ENCODE assay signal across 1 cellular context in genomic region chr13:52159159-52159982, GRCh38.
TF ChIP-seq lines count a peak whose summit lies in the region.

A gene with protein sequence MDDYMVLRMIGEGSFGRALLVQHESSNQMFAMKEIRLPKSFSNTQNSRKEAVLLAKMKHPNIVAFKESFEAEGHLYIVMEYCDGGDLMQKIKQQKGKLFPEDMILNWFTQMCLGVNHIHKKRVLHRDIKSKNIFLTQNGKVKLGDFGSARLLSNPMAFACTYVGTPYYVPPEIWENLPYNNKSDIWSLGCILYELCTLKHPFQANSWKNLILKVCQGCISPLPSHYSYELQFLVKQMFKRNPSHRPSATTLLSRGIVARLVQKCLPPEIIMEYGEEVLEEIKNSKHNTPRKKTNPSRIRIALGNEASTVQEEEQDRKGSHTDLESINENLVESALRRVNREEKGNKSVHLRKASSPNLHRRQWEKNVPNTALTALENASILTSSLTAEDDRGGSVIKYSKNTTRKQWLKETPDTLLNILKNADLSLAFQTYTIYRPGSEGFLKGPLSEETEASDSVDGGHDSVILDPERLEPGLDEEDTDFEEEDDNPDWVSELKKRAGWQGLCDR (minus strand): TSS chr13:52159597. CDS start chr13:52156191, 3,406 bp downstream.

TF ChIP-seq in GM12878, 131 proteins besides CTCF, POLR2A, EP300 and RAD21 (continued from another document and continues in another):
- TF ChIP-seq PRDM15 (CRISPR knock-in tag; IDR thresholded peaks at IDR 0.05) (no peak), ZNF24 (IDR thresholded peaks at IDR 0.05) (no peak), ZZZ3 (IDR thresholded peaks at IDR 0.05; ENCODE audit: control insufficient read depth, insufficient read length, low read depth) (no peak), NR2C1 (IDR thresholded peaks at IDR 0.05) (no peak), KLF5 (IDR thresholded peaks at IDR 0.05; ENCODE audit: partially characterized antibody) (no peak), BCL3 (IDR thresholded peaks at IDR 0.05; ENCODE audit: borderline replicate concordance, insufficient read depth, low read depth, low read length, poor library complexity, severe bottlenecking) (no peak), HDAC2 (IDR thresholded peaks at IDR 0.05) (no peak), NR2F1 (conservative IDR thresholded peaks at IDR 0.05) (peak; percentile 77), MEF2A (IDR thresholded peaks at IDR 0.05; ENCODE audit: insufficient read depth, low read depth, low read length) (no peak), POU2F2 (IDR thresholded peaks at IDR 0.05; ENCODE audit: borderline replicate concordance, low read depth, low read length) (no peak), SP1 (IDR thresholded peaks at IDR 0.05; ENCODE audit: low read depth, low read length) (no peak), SPI1 (IDR thresholded peaks at IDR 0.05; ENCODE audit: borderline replicate concordance, insufficient read depth, low read depth, low read length) (no peak), ZBTB33 (IDR thresholded peaks at IDR 0.05) (no peak), SREBF2 (IDR thresholded peaks at IDR 0.05; ENCODE audit: low read length) (no peak), MXI1 (IDR thresholded peaks at IDR 0.05; ENCODE audit: low read depth, low read length) (no peak), SMAD5 (IDR thresholded peaks at IDR 0.05; ENCODE audit: low read depth) (no peak), NKRF (conservative IDR thresholded peaks at IDR 0.05) (peak; percentile 49), MTA2 (IDR thresholded peaks at IDR 0.05; ENCODE audit: low read depth) (peak; percentile 11; the same call in 1 of the 2 replicates), CHD2 (IDR thresholded peaks at IDR 0.05; ENCODE audit: borderline replicate concordance, low read depth, low read length) (no peak), MLLT1 (IDR thresholded peaks at IDR 0.05) (no peak), EZH2 (IDR thresholded peaks at IDR 0.05; ENCODE audit: borderline replicate concordance, control insufficient read depth, low read depth, low read length) (no peak), EGR1 (IDR thresholded peaks at IDR 0.05; ENCODE audit: borderline replicate concordance in 1 of 2, low read depth in 2 of 2, low read length in 2 of 2) (no peak), NR2C2 (IDR thresholded peaks at IDR 0.05; ENCODE audit: borderline replicate concordance, control insufficient read depth, insufficient read length, low read depth) (no peak), WRNIP1 (IDR thresholded peaks at IDR 0.05; ENCODE audit: borderline replicate concordance, low read depth, low read length) (no peak), TAF1 (IDR thresholded peaks at IDR 0.05; ENCODE audit: borderline replicate concordance, low read depth, low read length) (no peak), MYB (IDR thresholded peaks at IDR 0.05; ENCODE audit: borderline replicate concordance, low read depth, low read length) (0 out of 2 replicates have a peak, but pooled peaks have one; percentile 11), SUPT20H (IDR thresholded peaks at IDR 0.05; ENCODE audit: borderline replicate concordance, control insufficient read depth, low read depth, low read length) (no peak), FOS (IDR thresholded peaks at IDR 0.05; ENCODE audit: borderline replicate concordance, extremely low read depth, insufficient read length) (no peak), IRF4 (IDR thresholded peaks at IDR 0.05; ENCODE audit: low read depth, low read length) (no peak), SREBF1 (IDR thresholded peaks at IDR 0.05; ENCODE audit: low read length) (no peak), PML (IDR thresholded peaks at IDR 0.05; ENCODE audit: low read length) (no peak), PAX5 (IDR thresholded peaks at IDR 0.05; ENCODE audit: borderline replicate concordance, low read depth, low read length) (0 out of 2 replicates have a peak, but pooled peaks have one; percentile 15), HCFC1 (IDR thresholded peaks at IDR 0.05; ENCODE audit: low read length) (no peak), EED (IDR thresholded peaks at IDR 0.05; ENCODE audit: low read depth) (no peak), ASH2L (IDR thresholded peaks at IDR 0.05; ENCODE audit: borderline replicate concordance, low read depth) (no peak), ZBTB11 (CRISPR knock-in tag; IDR thresholded peaks at IDR 0.05) (no peak), MTA3 (IDR thresholded peaks at IDR 0.05; ENCODE audit: borderline replicate concordance, low read length) (no peak), BCL11A (IDR thresholded peaks at IDR 0.05; ENCODE audit: low read depth, low read length) (no peak)
- TF ChIP-seq, protein P1, sequence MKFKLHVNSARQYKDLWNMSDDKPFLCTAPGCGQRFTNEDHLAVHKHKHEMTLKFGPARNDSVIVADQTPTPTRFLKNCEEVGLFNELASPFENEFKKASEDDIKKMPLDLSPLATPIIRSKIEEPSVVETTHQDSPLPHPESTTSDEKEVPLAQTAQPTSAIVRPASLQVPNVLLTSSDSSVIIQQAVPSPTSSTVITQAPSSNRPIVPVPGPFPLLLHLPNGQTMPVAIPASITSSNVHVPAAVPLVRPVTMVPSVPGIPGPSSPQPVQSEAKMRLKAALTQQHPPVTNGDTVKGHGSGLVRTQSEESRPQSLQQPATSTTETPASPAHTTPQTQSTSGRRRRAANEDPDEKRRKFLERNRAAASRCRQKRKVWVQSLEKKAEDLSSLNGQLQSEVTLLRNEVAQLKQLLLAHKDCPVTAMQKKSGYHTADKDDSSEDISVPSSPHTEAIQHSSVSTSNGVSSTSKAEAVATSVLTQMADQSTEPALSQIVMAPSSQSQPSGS (IDR thresholded peaks at IDR 0.05; ENCODE audit: low read length) = no peak
- TF ChIP-seq, protein P2, sequence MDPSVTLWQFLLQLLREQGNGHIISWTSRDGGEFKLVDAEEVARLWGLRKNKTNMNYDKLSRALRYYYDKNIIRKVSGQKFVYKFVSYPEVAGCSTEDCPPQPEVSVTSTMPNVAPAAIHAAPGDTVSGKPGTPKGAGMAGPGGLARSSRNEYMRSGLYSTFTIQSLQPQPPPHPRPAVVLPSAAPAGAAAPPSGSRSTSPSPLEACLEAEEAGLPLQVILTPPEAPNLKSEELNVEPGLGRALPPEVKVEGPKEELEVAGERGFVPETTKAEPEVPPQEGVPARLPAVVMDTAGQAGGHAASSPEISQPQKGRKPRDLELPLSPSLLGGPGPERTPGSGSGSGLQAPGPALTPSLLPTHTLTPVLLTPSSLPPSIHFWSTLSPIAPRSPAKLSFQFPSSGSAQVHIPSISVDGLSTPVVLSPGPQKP (IDR thresholded peaks at IDR 0.05; ENCODE audit: low read depth, low read length) = no peak
- TF ChIP-seq, protein P3, sequence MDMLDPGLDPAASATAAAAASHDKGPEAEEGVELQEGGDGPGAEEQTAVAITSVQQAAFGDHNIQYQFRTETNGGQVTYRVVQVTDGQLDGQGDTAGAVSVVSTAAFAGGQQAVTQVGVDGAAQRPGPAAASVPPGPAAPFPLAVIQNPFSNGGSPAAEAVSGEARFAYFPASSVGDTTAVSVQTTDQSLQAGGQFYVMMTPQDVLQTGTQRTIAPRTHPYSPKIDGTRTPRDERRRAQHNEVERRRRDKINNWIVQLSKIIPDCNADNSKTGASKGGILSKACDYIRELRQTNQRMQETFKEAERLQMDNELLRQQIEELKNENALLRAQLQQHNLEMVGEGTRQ (IDR thresholded peaks at IDR 0.05; ENCODE audit: borderline replicate concordance, low read depth, low read length) = no peak
